ENCODE assay signal across 16 cellular contexts in genomic region chr1:23451452-23451851, GRCh38. TPM values are rescaled to one million over a fixed set of nuclear protein-coding genes. Genes with fewer than 3 reads are reported as not detected.
A peak's percentile ranks its signal among the peaks of the same experiment; 100 is the strongest.
DNase-seq lines count a peak whose midpoint lies in the region; ATAC-seq and TF ChIP-seq lines count a peak whose summit lies in the region.
"Had no signal": no experiment of that assay in that cellular context is flagged by ENCODE, and none has a peak within 500 bp of the region (broad histone marks: within the 10 kb centered on the region; RNA-seq: fewer than 3 reads in every experiment).

No MANE protein-coding gene starts in this region.

- H3K9me3 ChIP-seq in right atrium auricular region (no peaks in the 10 kb centered on the region), left ventricle myocardium inferior (replicated peaks) (no peaks in the 10 kb centered on the region), muscle layer of duodenum (ENCODE audit: control insufficient read depth in 1 of 2, low read length in 2 of 2) (no peaks in the 10 kb centered on the region), vagina (no peaks in the 10 kb centered on the region)
- H3K9me3 ChIP-seq: spleen had no signal

- H3K36me3 ChIP-seq in right atrium auricular region (peaks cover 36% of the 10 kb centered on the region), left ventricle myocardium inferior (peaks cover 52% of the 10 kb centered on the region), muscle layer of duodenum (ENCODE audit: control insufficient read depth in 1 of 2, insufficient read depth in 2 of 2, low read length in 2 of 2) (peaks cover 9 to 34% of the 10 kb centered on the region in 2 donors), vagina (peaks cover 0 to 9% of the 10 kb centered on the region in 2 donors)

- H3K4me3 Mint-ChIP-seq in chondrocyte (ENCODE audit: unreplicated experiment) = no peak overlapping the region
- H3K4me3 Mint-ChIP-seq: activated CD4-positive, alpha-beta T cell treated with anti-CD3 and anti-CD28 coated beads, Interleukin-2, amount 10 ng/mL, durations not matched to agents 24 days and 14 days; activated T-helper 1 cell treated with anti-CD3 and anti-CD28 coated beads, Interleukin-12 subunit alpha, Interleukin-12 subunit beta, Interleukin-2, Interleukin-4 antibody, amounts not matched to agents 30 ng/mL and 10 ng/mL and 1 ng/mL, durations not matched to agents 14 hours and 24 hours and 36 hours; neural crest cell; T-helper 1 cell treated with Interleukin-12 subunit alpha and Interleukin-12 subunit beta and Interleukin-4 antibody, amounts not matched to agents 30 μg/mL and 1 μg/mL, for 36 hours had no signal

- H3K4me1 Mint-ChIP-seq in chondrocyte (ENCODE audit: low read depth) = peaks cover 22% of the 10 kb centered on the region
- H3K4me1 Mint-ChIP-seq: neural crest cell had no signal

- H3K27me3 ChIP-seq in right atrium auricular region = no peaks in the 10 kb centered on the region
- H3K27me3 ChIP-seq in left ventricle myocardium inferior (ENCODE audit: low read depth) = no peaks in the 10 kb centered on the region
- no peaks in the 10 kb centered on the region for H3K27me3 ChIP-seq in muscle layer of duodenum (ENCODE audit: low read depth, low read length)
- H3K27me3 ChIP-seq in vagina = no peaks in the 10 kb centered on the region

- peak overlapping the region; percentile 45 for H3K27ac Mint-ChIP-seq in chondrocyte (ENCODE audit: unreplicated experiment)
- H3K27ac Mint-ChIP-seq: activated CD4-positive, alpha-beta T cell treated with anti-CD3 and anti-CD28 coated beads, Interleukin-2, amount 10 ng/mL, durations not matched to agents 24 days and 14 days; activated T-helper 1 cell treated with anti-CD3 and anti-CD28 coated beads, Interleukin-12 subunit alpha, Interleukin-12 subunit beta, Interleukin-2, Interleukin-4 antibody, amounts not matched to agents 30 ng/mL and 10 ng/mL and 1 ng/mL, durations not matched to agents 14 hours and 24 hours and 36 hours; T-helper 1 cell treated with Interleukin-12 subunit alpha and Interleukin-12 subunit beta and Interleukin-4 antibody, amounts not matched to agents 30 μg/mL and 1 μg/mL, for 36 hours had no signal

- H3K36me3 Mint-ChIP-seq in chondrocyte (ENCODE audit: low read depth) = peaks cover 11% of the 10 kb centered on the region

- no peak overlapping the region for H3K4me3 ChIP-seq in right atrium auricular region
- H3K4me3 ChIP-seq in left ventricle myocardium inferior = no peak overlapping the region
- H3K4me3 ChIP-seq in muscle layer of duodenum (ENCODE audit: low read depth in 1 of 2, low read length in 2 of 2) = no peak overlapping the region
- no peak overlapping the region for H3K4me3 ChIP-seq in vagina
- H3K4me3 ChIP-seq: spleen had no signal

- H3K27me3 Mint-ChIP-seq in chondrocyte (ENCODE audit: low read depth) = no peaks in the 10 kb centered on the region

- intact Hi-C loops in left ventricle myocardium inferior (cut with micrococcal nuclease) (no loop called here), vagina (cut with DNase I) (no loop called here)

- H3K9me3 Mint-ChIP-seq in chondrocyte (ENCODE audit: low read depth) = no peaks in the 10 kb centered on the region
- H3K9me3 Mint-ChIP-seq: activated CD4-positive, alpha-beta T cell treated with anti-CD3 and anti-CD28 coated beads, Interleukin-2, amount 10 ng/mL, durations not matched to agents 24 days and 14 days; activated T-helper 1 cell treated with anti-CD3 and anti-CD28 coated beads, Interleukin-12 subunit alpha, Interleukin-12 subunit beta, Interleukin-2, Interleukin-4 antibody, amounts not matched to agents 30 ng/mL and 10 ng/mL and 1 ng/mL, durations not matched to agents 14 hours and 24 hours and 36 hours; neural crest cell; T-helper 1 cell treated with Interleukin-12 subunit alpha and Interleukin-12 subunit beta and Interleukin-4 antibody, amounts not matched to agents 30 μg/mL and 1 μg/mL, for 36 hours had no signal

- no peak for ATAC-seq in HG03280 (IDR thresholded peaks at IDR 0.05; ENCODE audit: unreplicated experiment)

- no peak for DNase-seq in right atrium auricular region (ENCODE audit: low spot score)
- DNase-seq in left ventricle myocardium inferior = no peak
- no peak for DNase-seq in chondrocyte (ENCODE audit: low spot score)
- no peak for DNase-seq in vagina (ENCODE audit: extremely low spot score in 2 of 2)
- no peak for DNase-seq in effector CD4-positive, alpha-beta T cell
- no peak for DNase-seq in GM19238 (ENCODE audit: insufficient read length, low spot score)
- DNase-seq: activated CD4-positive, alpha-beta T cell treated with anti-CD3 and anti-CD28 coated beads, Interleukin-2, amount 10 ng/mL, durations not matched to agents 24 days and 14 days; glutamatergic neuron; NCI-H1092; NCI-H2227 treated with DMSO at 0.1 percent for 48 hours; spleen had no signal

- H3K4me1 ChIP-seq in right atrium auricular region (peaks cover 0 to 27% of the 10 kb centered on the region in 2 donors), left ventricle myocardium inferior (peaks cover 28% of the 10 kb centered on the region), muscle layer of duodenum (ENCODE audit: control insufficient read depth in 1 of 2, insufficient read depth in 2 of 2, low read length in 2 of 2) (peaks cover 0 to 6% of the 10 kb centered on the region in 2 donors), vagina (peaks cover 62% of the 10 kb centered on the region)
- H3K4me1 ChIP-seq: spleen had no signal

- no peak for TF ChIP-seq POLR2A in vagina (IDR thresholded peaks at IDR 0.05)

- TF ChIP-seq CTCF in right atrium auricular region (IDR thresholded peaks at IDR 0.05) = no peak
- TF ChIP-seq CTCF in left ventricle myocardium inferior (IDR thresholded peaks at IDR 0.05; ENCODE audit: borderline replicate concordance) = no peak
- TF ChIP-seq CTCF in chondrocyte (IDR thresholded peaks at IDR 0.05) = no peak
- TF ChIP-seq CTCF in vagina (IDR thresholded peaks at IDR 0.05) = no peak

- H3K27ac ChIP-seq in right atrium auricular region = peak overlapping the region; percentile 7 to 38
- no peak overlapping the region for H3K27ac ChIP-seq in left ventricle myocardium inferior (replicated peaks)
- peak overlapping the region; percentile 40 for H3K27ac ChIP-seq in muscle layer of duodenum (ENCODE audit: low read length)
- peak overlapping the region; percentile 74 for H3K27ac ChIP-seq in vagina
- H3K27ac ChIP-seq: spleen had no signal

RNA-seq across cellular contexts. Expression of gene TCEA3, which starts 26.9 kb away (rescaled TPM):
- 10 to 100 TPM; 24.4 to 40.1 TPM for total RNA-seq in right atrium auricular region
- total RNA-seq in left ventricle myocardium inferior = 78.6 TPM
- 15.7 to 17.8 TPM (median 16.9 TPM) in 3 replicates for total RNA-seq in chondrocyte
- 26.5 TPM for total RNA-seq in vagina

RNA-seq across cellular contexts. Expression of gene ASAP3, which starts 32.5 kb away (rescaled TPM):
- total RNA-seq in right atrium auricular region (10 to 100 TPM; 38.6 to 47.2 TPM), left ventricle myocardium inferior (44.4 TPM), chondrocyte (21.9 to 30.8 TPM (median 27.6 TPM) in 3 replicates), vagina (79.1 TPM)
- total RNA-seq: activated T-helper 1 cell treated with anti-CD3 and anti-CD28 coated beads, Interleukin-12 subunit alpha, Interleukin-12 subunit beta, Interleukin-2, Interleukin-4 antibody, amounts not matched to agents 30 ng/mL and 10 ng/mL and 1 ng/mL, durations not matched to agents 14 hours and 24 hours and 36 hours had no signal
